8 cellular contexts compared by ENCODE assay signal in the genomic region with DNA sequence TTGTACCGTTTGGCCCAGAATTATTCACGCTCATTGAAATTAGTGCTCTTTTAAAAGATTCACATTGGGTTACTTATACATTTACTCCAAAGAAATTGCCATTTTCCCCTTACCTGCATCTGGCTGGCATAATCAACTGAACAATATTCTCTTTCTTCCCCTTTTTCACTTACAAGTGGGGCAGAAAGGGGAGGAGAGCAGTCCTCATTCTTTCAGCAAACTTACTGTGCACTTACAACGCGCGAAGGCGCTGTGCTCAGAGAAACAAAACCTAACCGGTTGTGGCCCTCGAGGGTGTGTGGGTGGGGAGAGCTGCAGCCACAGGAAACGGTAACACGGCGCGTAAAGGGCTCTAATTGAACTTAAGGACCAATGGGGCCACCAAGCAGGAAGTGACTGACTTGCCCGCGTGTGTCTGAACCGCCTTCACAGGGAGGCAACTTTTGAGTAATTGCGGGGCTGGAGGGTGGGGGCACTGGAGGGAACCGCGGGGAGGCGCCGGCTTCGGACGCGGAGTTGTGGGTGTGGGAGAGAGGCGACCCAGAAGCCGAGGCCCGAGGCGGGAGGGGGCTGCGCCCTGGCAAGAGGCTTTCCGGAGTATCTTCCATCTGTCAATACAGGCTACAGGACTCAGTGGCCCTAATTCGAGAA. TPM values are rescaled to one million over a fixed set of nuclear protein-coding genes. Genes with fewer than 3 reads are reported as not detected.
DNase-seq lines count a peak whose midpoint lies in the region; FAIRE-seq and TF ChIP-seq lines count a peak whose summit lies in the region.

No MANE protein-coding gene starts in this region.

- no peaks in the 10 kb centered on the region for H3K9me3 ChIP-seq in MM.1S (replicated peaks; ENCODE audit: insufficient read depth, low read length)

- H3K4me3 ChIP-seq in MM.1S (ENCODE audit: low read length), result peak overlapping the region; percentile 93

- H3K79me2 ChIP-seq in MM.1S (ENCODE audit: low read length), result peaks cover 36% of the 10 kb centered on the region

- peak overlapping the region; percentile 76 for H3K4me2 ChIP-seq in MM.1S (ENCODE audit: low read depth, low read length)

- no peaks in the 10 kb centered on the region for H3K9me2 ChIP-seq in MM.1S (replicated peaks; ENCODE audit: insufficient read depth, low read length)

- no peaks in the 10 kb centered on the region for H3K27me3 ChIP-seq in MM.1S (replicated peaks; ENCODE audit: insufficient read depth, low read length)

- H3K27ac ChIP-seq in MM.1S (ENCODE audit: low read length), result peak overlapping the region; percentile 99
- H3K27ac ChIP-seq in temporal lobe (ENCODE audit: low read depth, low read length), result peak overlapping the region; percentile 96

- DNase-seq in GF-D8 (lab: John Stamatoyannopoulos, UW) (peak; percentile 99), HCEC 1CT (peak; percentile 95), MM.1S (peak; percentile 98), SHP77 treated with DMSO at 0.1 percent for 48 hours (lab: John Stamatoyannopoulos, UW) (peak; percentile 62), activated gamma-delta T cell treated with Interleukin-2 at 50 U/mL for 16 hours (peak; percentile 89), frontal cortex (ENCODE audit: low spot score in 2 of 2) (peak; percentile 50 to 69), non-pigmented ciliary epithelial cell (ENCODE audit: low read depth) (peak; percentile 73)

- peaks cover 7% of the 10 kb centered on the region for H4K20me1 ChIP-seq in MM.1S (ENCODE audit: insufficient read depth, low read length)

- no peak for FAIRE-seq in frontal cortex (lab: Jason Lieb, UNC)

- no peaks in the 10 kb centered on the region; the same call in 1 of the 2 replicates for H3K36me3 ChIP-seq in MM.1S (replicated peaks; ENCODE audit: insufficient read depth, low read length)

- peak overlapping the region; percentile 56 for H2AFZ ChIP-seq in MM.1S (ENCODE audit: low read length)

- H3K4me1 ChIP-seq in MM.1S (ENCODE audit: low read length), result peaks cover 32% of the 10 kb centered on the region

- peaks cover 33% of the 10 kb centered on the region for H3F3A ChIP-seq in MM.1S (ENCODE audit: insufficient read depth, low read length)

- peak; percentile 39 for TF ChIP-seq CTCF in MM.1S (IDR thresholded peaks at IDR 0.05; ENCODE audit: low read length)

- peak overlapping the region; percentile 97 for H3K9ac ChIP-seq in MM.1S (ENCODE audit: low read length)

RNA-seq across cellular contexts. Expression of gene PNRC2, which starts 0.7 kb away (rescaled TPM):
- total RNA-seq in frontal cortex (89.3 TPM), temporal lobe (63.7 TPM)

RNA-seq across cellular contexts. Expression of gene SRSF10, which starts 21.2 kb away (rescaled TPM):
- total RNA-seq in frontal cortex (106 TPM), temporal lobe (82.1 TPM)

RNA-seq across cellular contexts. Expression of gene CNR2, which starts 45.8 kb away (rescaled TPM):
- total RNA-seq in frontal cortex (not detected), temporal lobe (under 0.01 TPM)

Comparison
In these comparisons a context has a peak if more than half of its experiments do, and no peak if none do; other contexts are left out.
1. Peak in every context shown above with its lines: DNase-seq, H3K4me3 ChIP-seq and H3K27ac ChIP-seq.